ENCODE assay signal across 1 cellular context in the genomic region with DNA sequence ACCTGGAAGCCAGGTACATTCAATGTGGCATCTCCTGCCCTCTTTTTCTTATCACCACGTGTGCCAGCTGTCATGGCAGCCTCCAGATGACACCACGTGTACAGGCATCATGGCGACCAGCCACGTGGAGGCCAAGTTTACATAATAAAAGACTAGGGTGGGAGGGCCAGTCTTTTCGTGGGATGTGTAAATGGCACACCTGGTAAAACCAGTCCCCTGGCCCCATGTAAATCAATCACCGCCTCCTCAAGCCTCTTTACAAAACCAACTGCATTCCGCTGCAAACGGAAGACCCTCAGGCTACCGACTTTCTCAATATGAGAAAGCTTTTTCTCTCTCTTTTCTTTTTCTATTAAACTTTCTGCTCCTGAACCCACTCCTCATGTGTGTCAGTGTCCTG.
TF ChIP-seq lines count a peak whose summit lies in the region.

No MANE protein-coding gene starts in this region.

TF ChIP-seq in K562, 482 proteins besides CTCF, POLR2A, EP300 and RAD21:
- TF ChIP-seq, protein P1, sequence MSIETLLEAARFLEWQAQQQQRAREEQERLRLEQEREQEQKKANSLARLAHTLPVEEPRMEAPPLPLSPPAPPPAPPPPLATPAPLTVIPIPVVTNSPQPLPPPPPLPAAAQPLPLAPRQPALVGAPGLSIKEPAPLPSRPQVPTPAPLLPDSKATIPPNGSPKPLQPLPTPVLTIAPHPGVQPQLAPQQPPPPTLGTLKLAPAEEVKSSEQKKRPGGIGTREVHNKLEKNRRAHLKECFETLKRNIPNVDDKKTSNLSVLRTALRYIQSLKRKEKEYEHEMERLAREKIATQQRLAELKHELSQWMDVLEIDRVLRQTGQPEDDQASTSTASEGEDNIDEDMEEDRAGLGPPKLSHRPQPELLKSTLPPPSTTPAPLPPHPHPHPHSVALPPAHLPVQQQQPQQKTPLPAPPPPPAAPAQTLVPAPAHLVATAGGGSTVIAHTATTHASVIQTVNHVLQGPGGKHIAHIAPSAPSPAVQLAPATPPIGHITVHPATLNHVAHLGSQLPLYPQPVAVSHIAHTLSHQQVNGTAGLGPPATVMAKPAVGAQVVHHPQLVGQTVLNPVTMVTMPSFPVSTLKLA (conservative IDR thresholded peaks at IDR 0.05) = peak in 1 of 2 experiments; percentile 39; a peak in 3 of 4 replicates
- TF ChIP-seq YY1 (IDR thresholded peaks at IDR 0.05; ENCODE audit: borderline replicate concordance in 1 of 3, control insufficient read depth in 1 of 3, extremely low read depth in 1 of 3, insufficient read depth in 3 of 3, insufficient read length in 1 of 3, insufficient replicate concordance in 2 of 3, low read depth in 1 of 3, low read length in 2 of 3) (peak in 2 of 3 experiments; percentile 35 to 84), MYC (IDR thresholded peaks at IDR 0.05; ENCODE audit: low read depth, low read length) (peak; percentile 62; the same call in 1 of the 2 replicates), MYC (CRISPR knock-in tag; IDR thresholded peaks at IDR 0.05; ENCODE audit: borderline replicate concordance, low read depth) (no peak), EP400 (IDR thresholded peaks at IDR 0.05) (peak; percentile 59; the same call in 1 of the 2 replicates), HLTF (IDR thresholded peaks at IDR 0.05) (no peak), ZNF76 (CRISPR knock-in tag; IDR thresholded peaks at IDR 0.05; ENCODE audit: borderline replicate concordance) (no peak), NR2F6 (CRISPR knock-in tag; IDR thresholded peaks at IDR 0.05) (no peak)
- TF ChIP-seq, protein P2, sequence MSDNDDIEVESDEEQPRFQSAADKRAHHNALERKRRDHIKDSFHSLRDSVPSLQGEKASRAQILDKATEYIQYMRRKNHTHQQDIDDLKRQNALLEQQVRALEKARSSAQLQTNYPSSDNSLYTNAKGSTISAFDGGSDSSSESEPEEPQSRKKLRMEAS (CRISPR knock-in tag; IDR thresholded peaks at IDR 0.05) = peak; percentile 72
- TF ChIP-seq, protein P3, sequence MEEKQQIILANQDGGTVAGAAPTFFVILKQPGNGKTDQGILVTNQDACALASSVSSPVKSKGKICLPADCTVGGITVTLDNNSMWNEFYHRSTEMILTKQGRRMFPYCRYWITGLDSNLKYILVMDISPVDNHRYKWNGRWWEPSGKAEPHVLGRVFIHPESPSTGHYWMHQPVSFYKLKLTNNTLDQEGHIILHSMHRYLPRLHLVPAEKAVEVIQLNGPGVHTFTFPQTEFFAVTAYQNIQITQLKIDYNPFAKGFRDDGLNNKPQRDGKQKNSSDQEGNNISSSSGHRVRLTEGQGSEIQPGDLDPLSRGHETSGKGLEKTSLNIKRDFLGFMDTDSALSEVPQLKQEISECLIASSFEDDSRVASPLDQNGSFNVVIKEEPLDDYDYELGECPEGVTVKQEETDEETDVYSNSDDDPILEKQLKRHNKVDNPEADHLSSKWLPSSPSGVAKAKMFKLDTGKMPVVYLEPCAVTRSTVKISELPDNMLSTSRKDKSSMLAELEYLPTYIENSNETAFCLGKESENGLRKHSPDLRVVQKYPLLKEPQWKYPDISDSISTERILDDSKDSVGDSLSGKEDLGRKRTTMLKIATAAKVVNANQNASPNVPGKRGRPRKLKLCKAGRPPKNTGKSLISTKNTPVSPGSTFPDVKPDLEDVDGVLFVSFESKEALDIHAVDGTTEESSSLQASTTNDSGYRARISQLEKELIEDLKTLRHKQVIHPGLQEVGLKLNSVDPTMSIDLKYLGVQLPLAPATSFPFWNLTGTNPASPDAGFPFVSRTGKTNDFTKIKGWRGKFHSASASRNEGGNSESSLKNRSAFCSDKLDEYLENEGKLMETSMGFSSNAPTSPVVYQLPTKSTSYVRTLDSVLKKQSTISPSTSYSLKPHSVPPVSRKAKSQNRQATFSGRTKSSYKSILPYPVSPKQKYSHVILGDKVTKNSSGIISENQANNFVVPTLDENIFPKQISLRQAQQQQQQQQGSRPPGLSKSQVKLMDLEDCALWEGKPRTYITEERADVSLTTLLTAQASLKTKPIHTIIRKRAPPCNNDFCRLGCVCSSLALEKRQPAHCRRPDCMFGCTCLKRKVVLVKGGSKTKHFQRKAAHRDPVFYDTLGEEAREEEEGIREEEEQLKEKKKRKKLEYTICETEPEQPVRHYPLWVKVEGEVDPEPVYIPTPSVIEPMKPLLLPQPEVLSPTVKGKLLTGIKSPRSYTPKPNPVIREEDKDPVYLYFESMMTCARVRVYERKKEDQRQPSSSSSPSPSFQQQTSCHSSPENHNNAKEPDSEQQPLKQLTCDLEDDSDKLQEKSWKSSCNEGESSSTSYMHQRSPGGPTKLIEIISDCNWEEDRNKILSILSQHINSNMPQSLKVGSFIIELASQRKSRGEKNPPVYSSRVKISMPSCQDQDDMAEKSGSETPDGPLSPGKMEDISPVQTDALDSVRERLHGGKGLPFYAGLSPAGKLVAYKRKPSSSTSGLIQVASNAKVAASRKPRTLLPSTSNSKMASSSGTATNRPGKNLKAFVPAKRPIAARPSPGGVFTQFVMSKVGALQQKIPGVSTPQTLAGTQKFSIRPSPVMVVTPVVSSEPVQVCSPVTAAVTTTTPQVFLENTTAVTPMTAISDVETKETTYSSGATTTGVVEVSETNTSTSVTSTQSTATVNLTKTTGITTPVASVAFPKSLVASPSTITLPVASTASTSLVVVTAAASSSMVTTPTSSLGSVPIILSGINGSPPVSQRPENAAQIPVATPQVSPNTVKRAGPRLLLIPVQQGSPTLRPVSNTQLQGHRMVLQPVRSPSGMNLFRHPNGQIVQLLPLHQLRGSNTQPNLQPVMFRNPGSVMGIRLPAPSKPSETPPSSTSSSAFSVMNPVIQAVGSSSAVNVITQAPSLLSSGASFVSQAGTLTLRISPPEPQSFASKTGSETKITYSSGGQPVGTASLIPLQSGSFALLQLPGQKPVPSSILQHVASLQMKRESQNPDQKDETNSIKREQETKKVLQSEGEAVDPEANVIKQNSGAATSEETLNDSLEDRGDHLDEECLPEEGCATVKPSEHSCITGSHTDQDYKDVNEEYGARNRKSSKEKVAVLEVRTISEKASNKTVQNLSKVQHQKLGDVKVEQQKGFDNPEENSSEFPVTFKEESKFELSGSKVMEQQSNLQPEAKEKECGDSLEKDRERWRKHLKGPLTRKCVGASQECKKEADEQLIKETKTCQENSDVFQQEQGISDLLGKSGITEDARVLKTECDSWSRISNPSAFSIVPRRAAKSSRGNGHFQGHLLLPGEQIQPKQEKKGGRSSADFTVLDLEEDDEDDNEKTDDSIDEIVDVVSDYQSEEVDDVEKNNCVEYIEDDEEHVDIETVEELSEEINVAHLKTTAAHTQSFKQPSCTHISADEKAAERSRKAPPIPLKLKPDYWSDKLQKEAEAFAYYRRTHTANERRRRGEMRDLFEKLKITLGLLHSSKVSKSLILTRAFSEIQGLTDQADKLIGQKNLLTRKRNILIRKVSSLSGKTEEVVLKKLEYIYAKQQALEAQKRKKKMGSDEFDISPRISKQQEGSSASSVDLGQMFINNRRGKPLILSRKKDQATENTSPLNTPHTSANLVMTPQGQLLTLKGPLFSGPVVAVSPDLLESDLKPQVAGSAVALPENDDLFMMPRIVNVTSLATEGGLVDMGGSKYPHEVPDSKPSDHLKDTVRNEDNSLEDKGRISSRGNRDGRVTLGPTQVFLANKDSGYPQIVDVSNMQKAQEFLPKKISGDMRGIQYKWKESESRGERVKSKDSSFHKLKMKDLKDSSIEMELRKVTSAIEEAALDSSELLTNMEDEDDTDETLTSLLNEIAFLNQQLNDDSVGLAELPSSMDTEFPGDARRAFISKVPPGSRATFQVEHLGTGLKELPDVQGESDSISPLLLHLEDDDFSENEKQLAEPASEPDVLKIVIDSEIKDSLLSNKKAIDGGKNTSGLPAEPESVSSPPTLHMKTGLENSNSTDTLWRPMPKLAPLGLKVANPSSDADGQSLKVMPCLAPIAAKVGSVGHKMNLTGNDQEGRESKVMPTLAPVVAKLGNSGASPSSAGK (IDR thresholded peaks at IDR 0.05) = 0 out of 2 replicates have a peak, but pooled peaks have one; percentile 31
TF ChIP-seq in K562: peak in this region for 6.
